In genomic region chr2:45919711-45920111, GRCh38 we compare ENCODE assay signal across 13 cellular contexts.
DNase-seq lines count a peak whose midpoint lies in the region; ATAC-seq and TF ChIP-seq lines count a peak whose summit lies in the region.
"Had no signal": no experiment of that assay in that cellular context is flagged by ENCODE, and none has a peak within 500 bp of the region (broad histone marks: within the 10 kb centered on the region; RNA-seq: fewer than 3 reads in every experiment).

No MANE protein-coding gene starts in this region.

- H3K36me3 ChIP-seq in testis (ENCODE audit: low read depth, missing control alignments), result no peaks in the 10 kb centered on the region

- H3K9me3 ChIP-seq in testis, result no peaks in the 10 kb centered on the region

- WGBS in testis, 2 donors, result 83 to 91% methylated on average over 3 of the region's 3 CpGs

- TF ChIP-seq POLR2A in testis (IDR thresholded peaks at IDR 0.05), result no peak

- ATAC-seq in GM19463 (IDR thresholded peaks at IDR 0.05; ENCODE audit: unreplicated experiment) (peak; percentile 64), foreskin keratinocyte (peak; percentile 84), HG03175 (IDR thresholded peaks at IDR 0.05; ENCODE audit: unreplicated experiment) (no peak)

- H3K27ac ChIP-seq in foreskin keratinocyte, result no peak overlapping the region
- no peak overlapping the region for H3K27ac ChIP-seq in testis
- no peak overlapping the region for H3K27ac ChIP-seq in coronary artery

- no peak overlapping the region for H3K4me3 ChIP-seq in testis
- no peak overlapping the region for H3K4me3 ChIP-seq in coronary artery

- intact Hi-C loops in testis (cut with DNase I; ENCODE audit: low total_unique reads), result no loop called here

- peaks cover 6% of the 10 kb centered on the region for H3K4me1 ChIP-seq in foreskin keratinocyte
- no peaks in the 10 kb centered on the region for H3K4me1 ChIP-seq in testis

- peak; percentile 46 for DNase-seq in GDM1 (lab: John Stamatoyannopoulos, UW)
- DNase-seq in HPDE6-E6E7 (ENCODE audit: extremely low spot score), result peak; percentile 68
- DNase-seq in foreskin keratinocyte, result peak in 1 of 2 donors; percentile 49
- no peak for DNase-seq in testis
- no peak for DNase-seq in coronary artery (ENCODE audit: low spot score)
- no peak for DNase-seq in NCI-H2171 treated with DMSO at 0.1 percent for 48 hours (lab: John Stamatoyannopoulos, UW)
- DNase-seq: activated CD8-positive, alpha-beta memory T cell treated with anti-CD3 and anti-CD28 coated beads for 24 hours; activated gamma-delta T cell treated with Interleukin-2 at 50 U/mL for 16 hours; effector memory CD4-positive, alpha-beta T cell; H7; OCI-M1 had no signal

- H3K27me3 ChIP-seq in foreskin keratinocyte, result no peaks in the 10 kb centered on the region
- H3K27me3 ChIP-seq in testis, result no peaks in the 10 kb centered on the region

- no peak for TF ChIP-seq CTCF in foreskin keratinocyte (conservative IDR thresholded peaks at IDR 0.05)
- TF ChIP-seq CTCF in testis (IDR thresholded peaks at IDR 0.05), result no peak
- no peak for TF ChIP-seq CTCF in coronary artery (IDR thresholded peaks at IDR 0.05)

Comparison
In these comparisons a context has a peak if more than half of its experiments do, and no peak if none do; other contexts are left out.
1. DNase-seq: peak in GDM1 (single experiment) and HPDE6-E6E7 (single experiment); none in testis (single experiment), coronary artery (single experiment) and NCI-H2171 treated with DMSO at 0.1 percent for 48 hours (single experiment).